In the genomic region with DNA sequence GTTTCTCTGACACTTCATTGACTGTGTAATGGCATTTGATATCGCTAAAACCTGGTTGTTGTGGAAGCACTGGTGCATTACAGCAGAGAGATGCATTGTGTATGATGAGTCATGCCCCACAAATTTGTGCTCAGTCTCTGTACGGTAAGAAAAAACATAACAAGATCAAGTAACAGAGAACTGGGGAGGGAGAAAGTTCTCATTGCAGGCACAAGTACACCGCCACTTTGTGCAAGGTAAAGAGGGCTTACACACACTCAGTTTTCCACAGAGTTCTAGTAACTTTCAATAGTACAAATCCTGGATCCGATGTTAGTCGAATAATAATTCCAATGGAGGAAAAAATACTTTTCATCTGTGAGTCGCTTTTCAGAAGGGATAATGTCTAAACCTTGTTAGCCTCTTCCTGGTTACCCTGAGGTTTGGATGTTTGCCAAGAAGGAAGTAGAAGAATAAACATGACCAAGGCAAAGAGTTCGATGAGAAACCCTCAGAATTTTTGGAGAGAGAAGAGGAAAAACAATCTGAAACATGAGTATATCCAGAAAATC, we compare ENCODE assay signal across 1 cellular context.
TF ChIP-seq lines count a peak whose summit lies in the region.

No MANE protein-coding gene starts in this region.

TF ChIP-seq in WTC11, 78 proteins besides CTCF, POLR2A, EP300 and RAD21 (continued from another document):
- TF ChIP-seq, protein P1, sequence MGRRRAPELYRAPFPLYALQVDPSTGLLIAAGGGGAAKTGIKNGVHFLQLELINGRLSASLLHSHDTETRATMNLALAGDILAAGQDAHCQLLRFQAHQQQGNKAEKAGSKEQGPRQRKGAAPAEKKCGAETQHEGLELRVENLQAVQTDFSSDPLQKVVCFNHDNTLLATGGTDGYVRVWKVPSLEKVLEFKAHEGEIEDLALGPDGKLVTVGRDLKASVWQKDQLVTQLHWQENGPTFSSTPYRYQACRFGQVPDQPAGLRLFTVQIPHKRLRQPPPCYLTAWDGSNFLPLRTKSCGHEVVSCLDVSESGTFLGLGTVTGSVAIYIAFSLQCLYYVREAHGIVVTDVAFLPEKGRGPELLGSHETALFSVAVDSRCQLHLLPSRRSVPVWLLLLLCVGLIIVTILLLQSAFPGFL (CRISPR knock-in tag; IDR thresholded peaks at IDR 0.05; ENCODE audit: borderline replicate concordance): no peak
- TF ChIP-seq, protein P2, sequence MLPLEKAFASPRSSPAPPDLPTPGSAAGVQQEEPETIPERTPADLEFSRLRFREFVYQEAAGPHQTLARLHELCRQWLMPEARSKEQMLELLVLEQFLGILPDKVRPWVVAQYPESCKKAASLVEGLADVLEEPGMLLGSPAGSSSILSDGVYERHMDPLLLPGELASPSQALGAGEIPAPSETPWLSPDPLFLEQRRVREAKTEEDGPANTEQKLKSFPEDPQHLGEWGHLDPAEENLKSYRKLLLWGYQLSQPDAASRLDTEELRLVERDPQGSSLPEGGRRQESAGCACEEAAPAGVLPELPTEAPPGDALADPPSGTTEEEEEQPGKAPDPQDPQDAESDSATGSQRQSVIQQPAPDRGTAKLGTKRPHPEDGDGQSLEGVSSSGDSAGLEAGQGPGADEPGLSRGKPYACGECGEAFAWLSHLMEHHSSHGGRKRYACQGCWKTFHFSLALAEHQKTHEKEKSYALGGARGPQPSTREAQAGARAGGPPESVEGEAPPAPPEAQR (CRISPR knock-in tag; IDR thresholded peaks at IDR 0.05): no peak
- TF ChIP-seq ESRRA (CRISPR knock-in tag; IDR thresholded peaks at IDR 0.05; ENCODE audit: borderline replicate concordance) (no peak), NR1H2 (CRISPR knock-in tag; IDR thresholded peaks at IDR 0.05) (no peak), HMGA2 (CRISPR knock-in tag; IDR thresholded peaks at IDR 0.05) (no peak), RORB (CRISPR knock-in tag; IDR thresholded peaks at IDR 0.05) (no peak), GABPB1 (CRISPR knock-in tag; IDR thresholded peaks at IDR 0.05) (no peak)
TF ChIP-seq in WTC11: peak in this region for 0.
